1 cellular context compared by ENCODE assay signal in the genomic region with DNA sequence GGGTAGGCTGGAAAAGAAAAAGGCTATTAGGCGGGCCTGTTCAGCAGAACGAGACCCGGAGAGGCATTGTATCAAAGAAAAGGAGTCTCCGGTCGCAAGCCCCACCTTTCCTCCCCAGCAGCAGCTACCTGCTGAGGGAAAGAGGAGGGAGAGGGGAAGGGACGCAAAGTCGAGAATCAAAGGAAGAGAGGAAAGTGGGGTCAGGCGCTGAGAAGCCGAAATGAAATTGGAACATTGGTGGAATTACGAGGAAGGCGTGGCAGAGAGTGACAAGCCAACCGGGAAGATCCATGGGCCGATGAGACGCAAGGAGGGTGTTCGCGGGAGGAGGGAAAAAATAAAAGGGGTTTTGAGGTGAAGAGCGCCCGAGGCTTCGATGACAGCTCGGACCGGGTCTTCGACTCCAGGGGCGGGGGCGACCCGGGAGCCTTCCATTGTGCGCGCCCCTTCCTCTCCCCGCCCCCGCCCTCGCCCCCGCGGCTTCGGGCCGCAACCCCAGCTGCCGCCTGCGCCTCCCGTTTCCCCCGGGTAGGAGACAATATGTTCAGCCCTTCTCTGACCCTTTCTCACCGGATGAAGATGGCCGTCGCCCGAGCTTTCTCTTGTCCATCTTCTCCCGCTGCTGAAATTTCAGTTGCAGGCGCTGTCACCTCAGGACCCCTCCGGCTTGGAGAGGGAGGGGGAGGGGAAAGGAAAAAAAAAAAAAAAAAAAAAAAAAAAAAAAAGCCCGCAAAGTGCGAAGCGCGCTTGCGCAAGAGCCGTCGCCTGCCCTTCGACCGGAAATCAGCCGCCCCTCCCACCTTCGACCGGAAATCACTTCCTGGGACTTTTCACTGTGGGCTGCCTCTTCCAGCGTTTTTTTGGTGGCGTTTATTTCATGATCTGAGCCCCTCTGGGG.
A peak's percentile ranks its signal among the peaks of the same experiment; 100 is the strongest.
TF ChIP-seq lines count a peak whose summit lies in the region.

TSS of gene SENP7 (minus strand) at position 692 of the 898 bp plus-strand sequence. CDS start at position 610, 82 bp downstream.

TF ChIP-seq in HepG2, 621 proteins besides CTCF, POLR2A, EP300 and RAD21 (continued from another document and continues in another):
- no peak for TF ChIP-seq ZNF407 (CRISPR knock-in tag; IDR thresholded peaks at IDR 0.05; ENCODE audit: not compliant biosample characterization)
- no peak for TF ChIP-seq ZNF850 (CRISPR knock-in tag; conservative IDR thresholded peaks at IDR 0.05)
- no peak for TF ChIP-seq ZBTB7B (CRISPR knock-in tag; IDR thresholded peaks at IDR 0.05)
- TF ChIP-seq RFX5 (IDR thresholded peaks at IDR 0.05; ENCODE audit: low read depth, low read length): no peak
- no peak for TF ChIP-seq ZNF510 (CRISPR knock-in tag; IDR thresholded peaks at IDR 0.05; ENCODE audit: low read depth)
- TF ChIP-seq ZNF616 (CRISPR knock-in tag; IDR thresholded peaks at IDR 0.05; ENCODE audit: low read depth): no peak
- TF ChIP-seq ERF (CRISPR knock-in tag; IDR thresholded peaks at IDR 0.05): no peak
- TF ChIP-seq TFE3 (CRISPR knock-in tag; IDR thresholded peaks at IDR 0.05): no peak
- TF ChIP-seq, protein P1, sequence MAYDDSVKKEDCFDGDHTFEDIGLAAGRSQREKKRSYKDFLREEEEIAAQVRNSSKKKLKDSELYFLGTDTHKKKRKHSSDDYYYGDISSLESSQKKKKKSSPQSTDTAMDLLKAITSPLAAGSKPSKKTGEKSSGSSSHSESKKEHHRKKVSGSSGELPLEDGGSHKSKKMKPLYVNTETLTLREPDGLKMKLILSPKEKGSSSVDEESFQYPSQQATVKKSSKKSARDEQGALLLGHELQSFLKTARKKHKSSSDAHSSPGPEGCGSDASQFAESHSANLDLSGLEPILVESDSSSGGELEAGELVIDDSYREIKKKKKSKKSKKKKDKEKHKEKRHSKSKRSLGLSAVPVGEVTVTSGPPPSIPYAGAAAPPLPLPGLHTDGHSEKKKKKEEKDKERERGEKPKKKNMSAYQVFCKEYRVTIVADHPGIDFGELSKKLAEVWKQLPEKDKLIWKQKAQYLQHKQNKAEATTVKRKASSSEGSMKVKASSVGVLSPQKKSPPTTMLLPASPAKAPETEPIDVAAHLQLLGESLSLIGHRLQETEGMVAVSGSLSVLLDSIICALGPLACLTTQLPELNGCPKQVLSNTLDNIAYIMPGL (CRISPR knock-in tag; IDR thresholded peaks at IDR 0.05; ENCODE audit: borderline replicate concordance in 1 of 2, low read depth in 1 of 2): no peak; a peak in 1 of 4 replicates
- TF ChIP-seq THYN1 (CRISPR knock-in tag; IDR thresholded peaks at IDR 0.05; ENCODE audit: borderline replicate concordance, low read depth): no peak
- peak; percentile 84; the same call in 1 of the 2 replicates for TF ChIP-seq DNMT3B (CRISPR knock-in tag; conservative IDR thresholded peaks at IDR 0.05)
- no peak for TF ChIP-seq ZKSCAN1 (IDR thresholded peaks at IDR 0.05; ENCODE audit: low read length)
- TF ChIP-seq ZNF703 (CRISPR knock-in tag; IDR thresholded peaks at IDR 0.05; ENCODE audit: borderline replicate concordance): no peak
- 0 out of 2 replicates have a peak, but pooled peaks have one; percentile 4 for TF ChIP-seq SMC3 (IDR thresholded peaks at IDR 0.05; ENCODE audit: low read length)
- no peak for TF ChIP-seq FOXO1 (CRISPR knock-in tag; IDR thresholded peaks at IDR 0.05)
- no peak for TF ChIP-seq ZNF543 (CRISPR knock-in tag; IDR thresholded peaks at IDR 0.05)
- 0 out of 2 replicates have a peak, but pooled peaks have one; percentile 29 for TF ChIP-seq ZNF619 (CRISPR knock-in tag; IDR thresholded peaks at IDR 0.05)
- TF ChIP-seq PATZ1 (CRISPR knock-in tag; IDR thresholded peaks at IDR 0.05): peak; percentile 47; the same call in 1 of the 2 replicates
- TF ChIP-seq ETV6 (CRISPR knock-in tag; conservative IDR thresholded peaks at IDR 0.05): no peak
- TF ChIP-seq, protein P2, sequence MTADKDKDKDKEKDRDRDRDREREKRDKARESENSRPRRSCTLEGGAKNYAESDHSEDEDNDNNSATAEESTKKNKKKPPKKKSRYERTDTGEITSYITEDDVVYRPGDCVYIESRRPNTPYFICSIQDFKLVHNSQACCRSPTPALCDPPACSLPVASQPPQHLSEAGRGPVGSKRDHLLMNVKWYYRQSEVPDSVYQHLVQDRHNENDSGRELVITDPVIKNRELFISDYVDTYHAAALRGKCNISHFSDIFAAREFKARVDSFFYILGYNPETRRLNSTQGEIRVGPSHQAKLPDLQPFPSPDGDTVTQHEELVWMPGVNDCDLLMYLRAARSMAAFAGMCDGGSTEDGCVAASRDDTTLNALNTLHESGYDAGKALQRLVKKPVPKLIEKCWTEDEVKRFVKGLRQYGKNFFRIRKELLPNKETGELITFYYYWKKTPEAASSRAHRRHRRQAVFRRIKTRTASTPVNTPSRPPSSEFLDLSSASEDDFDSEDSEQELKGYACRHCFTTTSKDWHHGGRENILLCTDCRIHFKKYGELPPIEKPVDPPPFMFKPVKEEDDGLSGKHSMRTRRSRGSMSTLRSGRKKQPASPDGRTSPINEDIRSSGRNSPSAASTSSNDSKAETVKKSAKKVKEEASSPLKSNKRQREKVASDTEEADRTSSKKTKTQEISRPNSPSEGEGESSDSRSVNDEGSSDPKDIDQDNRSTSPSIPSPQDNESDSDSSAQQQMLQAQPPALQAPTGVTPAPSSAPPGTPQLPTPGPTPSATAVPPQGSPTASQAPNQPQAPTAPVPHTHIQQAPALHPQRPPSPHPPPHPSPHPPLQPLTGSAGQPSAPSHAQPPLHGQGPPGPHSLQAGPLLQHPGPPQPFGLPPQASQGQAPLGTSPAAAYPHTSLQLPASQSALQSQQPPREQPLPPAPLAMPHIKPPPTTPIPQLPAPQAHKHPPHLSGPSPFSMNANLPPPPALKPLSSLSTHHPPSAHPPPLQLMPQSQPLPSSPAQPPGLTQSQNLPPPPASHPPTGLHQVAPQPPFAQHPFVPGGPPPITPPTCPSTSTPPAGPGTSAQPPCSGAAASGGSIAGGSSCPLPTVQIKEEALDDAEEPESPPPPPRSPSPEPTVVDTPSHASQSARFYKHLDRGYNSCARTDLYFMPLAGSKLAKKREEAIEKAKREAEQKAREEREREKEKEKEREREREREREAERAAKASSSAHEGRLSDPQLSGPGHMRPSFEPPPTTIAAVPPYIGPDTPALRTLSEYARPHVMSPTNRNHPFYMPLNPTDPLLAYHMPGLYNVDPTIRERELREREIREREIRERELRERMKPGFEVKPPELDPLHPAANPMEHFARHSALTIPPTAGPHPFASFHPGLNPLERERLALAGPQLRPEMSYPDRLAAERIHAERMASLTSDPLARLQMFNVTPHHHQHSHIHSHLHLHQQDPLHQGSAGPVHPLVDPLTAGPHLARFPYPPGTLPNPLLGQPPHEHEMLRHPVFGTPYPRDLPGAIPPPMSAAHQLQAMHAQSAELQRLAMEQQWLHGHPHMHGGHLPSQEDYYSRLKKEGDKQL (CRISPR knock-in tag; IDR thresholded peaks at IDR 0.05; ENCODE audit: low read depth): no peak
- TF ChIP-seq MBD4 (IDR thresholded peaks at IDR 0.05; ENCODE audit: borderline replicate concordance, low read length): no peak
- TF ChIP-seq KDM2A (CRISPR knock-in tag; IDR thresholded peaks at IDR 0.05; ENCODE audit: borderline replicate concordance, low read depth): no peak
- TF ChIP-seq ZNF546 (CRISPR knock-in tag; conservative IDR thresholded peaks at IDR 0.05): no peak
- TF ChIP-seq SIX4 (CRISPR knock-in tag; IDR thresholded peaks at IDR 0.05): no peak
- no peak for TF ChIP-seq MEF2D (CRISPR knock-in tag; IDR thresholded peaks at IDR 0.05)
- no peak for TF ChIP-seq ZNF136 (CRISPR knock-in tag; IDR thresholded peaks at IDR 0.05; ENCODE audit: low read depth)
- TF ChIP-seq GTF3A (CRISPR knock-in tag; conservative IDR thresholded peaks at IDR 0.05): no peak
- TF ChIP-seq RCOR2 (CRISPR knock-in tag; IDR thresholded peaks at IDR 0.05): no peak
- no peak for TF ChIP-seq ZNF225 (CRISPR knock-in tag; IDR thresholded peaks at IDR 0.05)
- TF ChIP-seq ZBTB42 (CRISPR knock-in tag; IDR thresholded peaks at IDR 0.05): no peak
- TF ChIP-seq PAF1 (CRISPR knock-in tag; IDR thresholded peaks at IDR 0.05): no peak
- no peak for TF ChIP-seq HDAC2 (CRISPR knock-in tag; IDR thresholded peaks at IDR 0.05)
- TF ChIP-seq PAX8 (CRISPR knock-in tag; IDR thresholded peaks at IDR 0.05; ENCODE audit: borderline replicate concordance): no peak
- TF ChIP-seq, protein P3, sequence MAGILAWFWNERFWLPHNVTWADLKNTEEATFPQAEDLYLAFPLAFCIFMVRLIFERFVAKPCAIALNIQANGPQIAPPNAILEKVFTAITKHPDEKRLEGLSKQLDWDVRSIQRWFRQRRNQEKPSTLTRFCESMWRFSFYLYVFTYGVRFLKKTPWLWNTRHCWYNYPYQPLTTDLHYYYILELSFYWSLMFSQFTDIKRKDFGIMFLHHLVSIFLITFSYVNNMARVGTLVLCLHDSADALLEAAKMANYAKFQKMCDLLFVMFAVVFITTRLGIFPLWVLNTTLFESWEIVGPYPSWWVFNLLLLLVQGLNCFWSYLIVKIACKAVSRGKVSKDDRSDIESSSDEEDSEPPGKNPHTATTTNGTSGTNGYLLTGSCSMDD (CRISPR knock-in tag; IDR thresholded peaks at IDR 0.05): no peak
- TF ChIP-seq KLF11 (CRISPR knock-in tag; IDR thresholded peaks at IDR 0.05): no peak
- TF ChIP-seq TSC22D2 (CRISPR knock-in tag; IDR thresholded peaks at IDR 0.05; ENCODE audit: borderline replicate concordance): no peak; the same call in 1 of the 2 replicates
- no peak for TF ChIP-seq MTF1 (CRISPR knock-in tag; IDR thresholded peaks at IDR 0.05)
- TF ChIP-seq ZFX (CRISPR knock-in tag; IDR thresholded peaks at IDR 0.05; ENCODE audit: low read depth): peak; percentile 48; the same call in 1 of the 2 replicates
